18 cellular contexts compared by ENCODE assay signal in genomic region chr10:88918506-88918905, GRCh38. TPM values are rescaled to one million over a fixed set of nuclear protein-coding genes. Genes with fewer than 3 reads are reported as not detected.
DNase-seq lines count a peak whose midpoint lies in the region; ATAC-seq and TF ChIP-seq lines count a peak whose summit lies in the region.
"Had no signal": no experiment of that assay in that cellular context is flagged by ENCODE, and none has a peak within 500 bp of the region (broad histone marks: within the 10 kb centered on the region; RNA-seq: fewer than 3 reads in every experiment).

No MANE protein-coding gene starts in this region.

- no peaks in the 10 kb centered on the region for H4K20me1 ChIP-seq in SK-N-SH (ENCODE audit: insufficient read depth)
- H4K20me1 ChIP-seq: BLaER1 had no signal

- CTCF ChIA-PET in SK-N-SH (lab: Yijun Ruan, JAX): interaction anchor here (4.6 to 7.8 kb wide), 2 partner anchors 15 to 83 kb away, joined by 24 to 55 read pairs; no protein-coding TSS in a partner anchor

- H3K27ac ChIP-seq in SK-N-SH (ENCODE audit: low read depth in 2 of 2, low read length in 1 of 2): peak overlapping the region; percentile 9 to 56; a peak in 3 of 4 replicates
- H3K27ac ChIP-seq: 22Rv1, BLaER1, C4-2B had no signal

- no peaks in the 10 kb centered on the region for H3K79me2 ChIP-seq in SK-N-SH (ENCODE audit: insufficient read depth)

- TF ChIP-seq CTCF in SK-N-SH (IDR thresholded peaks at IDR 0.05): no peak

- peak; percentile 72 for DNase-seq in EH (ENCODE audit: low read depth)
- peak; percentile 78 for DNase-seq in HCEC 1CT
- no peak for DNase-seq in SK-N-SH
- peak; percentile 36 for DNase-seq in dedifferentiated amniotic fluid mesenchymal stem cell (ENCODE audit: extremely low spot score)
- DNase-seq in NCI-H2196 treated with DMSO at 0.1 percent for 48 hours (lab: John Stamatoyannopoulos, UW; ENCODE audit: unreplicated experiment): no peak
- DNase-seq in G401 (ENCODE audit: low spot score): no peak
- DNase-seq in iPS-NIHi11 (ENCODE audit: low spot score): no peak
- DNase-seq: Caco-2; CD4-positive, CD25-positive, alpha-beta regulatory T cell; CD8-positive, alpha-beta T cell; DMS153; DND-41 had no signal

- peaks cover 17 to 43% of the 10 kb centered on the region in 2 experiments; a peak in 3 of 4 replicates for H3K4me1 ChIP-seq in SK-N-SH (ENCODE audit: control insufficient read depth in 1 of 2, insufficient read depth in 2 of 2, low read depth in 1 of 2, low read length in 1 of 2)
- H3K4me1 ChIP-seq: BLaER1 had no signal

- peaks cover 10% of the 10 kb centered on the region for H3F3A ChIP-seq in SK-N-SH (replicated peaks; ENCODE audit: insufficient read depth)

- in situ Hi-C loops in G401 (cut with HindIII; ENCODE audit: low sequenced_read_pairs): no loop called here

- TF ChIP-seq RAD21 in SK-N-SH (IDR thresholded peaks at IDR 0.05; ENCODE audit: low read length): no peak

- no peaks in the 10 kb centered on the region for H3K9me3 ChIP-seq in SK-N-SH
- H3K9me3 ChIP-seq: BLaER1, Caco-2, HAP-1 had no signal

- no peak overlapping the region for H3K4me2 ChIP-seq in SK-N-SH
- H3K4me2 ChIP-seq: BLaER1, GM23338 had no signal

- H3K9ac ChIP-seq in SK-N-SH: no peak overlapping the region
- H3K9ac ChIP-seq: BLaER1 had no signal

- no peaks in the 10 kb centered on the region for H3K9me2 ChIP-seq in SK-N-SH

- H3K36me3 ChIP-seq in SK-N-SH (replicated peaks in 1 of 2; ENCODE audit: control insufficient read depth in 1 of 2, insufficient read depth in 2 of 2, low read length in 1 of 2): peaks cover 41 to 47% of the 10 kb centered on the region in 2 experiments
- H3K36me3 ChIP-seq: HAP-1 had no signal

- POLR2A ChIA-PET in SK-N-SH (lab: Yijun Ruan, JAX): no interaction called here

- no peak overlapping the region for H3K4me3 ChIP-seq in SK-N-SH (ENCODE audit: low read depth in 2 of 2, low read length in 1 of 2)
- H3K4me3 ChIP-seq: BLaER1, GM23338, HAP-1 had no signal

- ATAC-seq in GM19455 (IDR thresholded peaks at IDR 0.05; ENCODE audit: unreplicated experiment): no peak
- ATAC-seq: CD8-positive, alpha-beta T cell; GM23338 had no signal

- 83% methylated on average over 3 of the region's 3 CpGs for WGBS in SK-N-SH (ENCODE audit: low lambda C conversion rate)

- no peaks in the 10 kb centered on the region for H3K27me3 ChIP-seq in SK-N-SH (ENCODE audit: insufficient read depth)
- H3K27me3 ChIP-seq: BLaER1 had no signal

- no peak overlapping the region for H2AFZ ChIP-seq in SK-N-SH (ENCODE audit: low read depth)
- H2AFZ ChIP-seq: GM23338 had no signal

- no peak for TF ChIP-seq EP300 in SK-N-SH (IDR thresholded peaks at IDR 0.05; ENCODE audit: borderline replicate concordance in 1 of 2, low read depth in 1 of 2, low read length in 1 of 2)

TF ChIP-seq in SK-N-SH, 30 proteins besides CTCF, POLR2A, EP300 and RAD21:
- TF ChIP-seq NRF1 (IDR thresholded peaks at IDR 0.05; ENCODE audit: low read depth, low read length): no peak
- 0 out of 2 replicates have a peak, but pooled peaks have one; percentile 20 for TF ChIP-seq FOXM1 (IDR thresholded peaks at IDR 0.05; ENCODE audit: low read depth)

RNA-seq across cellular contexts. Expression of gene ACTA2, which starts 34.1 kb away (rescaled TPM):
- 119 and 130 TPM in 2 replicates for polyA plus RNA-seq in SK-N-SH (2012; rRNA removed)
- 128 and 149 TPM in 2 replicates for polyA plus RNA-seq in SK-N-SH (2012; cell fraction: cytosol; rRNA removed)
- polyA plus RNA-seq in SK-N-SH (2012; cell fraction: nucleus; rRNA removed): 146 and 161 TPM in 2 replicates
- 10.6 and 14.2 TPM in 2 replicates for total RNA-seq in G401 (2014; rRNA removed; shearing (Covaris generic))
- total RNA-seq: Caco-2 had no signal

RNA-seq across cellular contexts. Expression of gene STAMBPL1, which starts 38.5 kb away (rescaled TPM):
- 25.1 and 32.6 TPM in 2 replicates for polyA plus RNA-seq in SK-N-SH (2012; rRNA removed)
- polyA plus RNA-seq in SK-N-SH (2012; cell fraction: cytosol; rRNA removed): 26.1 and 26.3 TPM in 2 replicates
- 44.5 and 93.2 TPM in 2 replicates for polyA plus RNA-seq in SK-N-SH (2012; cell fraction: nucleus; rRNA removed)
- not detected in 2 replicates for total RNA-seq in G401 (2014; rRNA removed; shearing (Covaris generic))

Comparison
In these comparisons a context has a peak if more than half of its experiments do, and no peak if none do; other contexts are left out.
1. DNase-seq: peak in EH (single experiment), HCEC 1CT (single experiment) and dedifferentiated amniotic fluid mesenchymal stem cell (single experiment); none in SK-N-SH (single experiment), NCI-H2196 treated with DMSO at 0.1 percent for 48 hours (single experiment), G401 (single experiment) and iPS-NIHi11 (single experiment).